ENCODE assay signal across 22 cellular contexts in genomic region chr20:11697646-11698045, GRCh38.
"Had no signal": no experiment of that assay in that cellular context is flagged by ENCODE, and none has a peak within 500 bp of the region (broad histone marks: within the 10 kb centered on the region; RNA-seq: fewer than 3 reads in every experiment).

No MANE protein-coding gene starts in this region.

- H3K36me3 ChIP-seq: colonic mucosa, esophagus squamous epithelium, gastroesophageal sphincter, heart left ventricle, left lung, lower lobe of right lung had no signal

- H3K9me3 ChIP-seq: colonic mucosa, esophagus squamous epithelium had no signal

- H3K4me1 ChIP-seq: colonic mucosa, esophagus squamous epithelium, gastroesophageal sphincter, left lung, lower lobe of right lung had no signal

- FAIRE-seq: endometrium, frontal cortex, islet of Langerhans, keratinocyte had no signal

- DNase-seq: colonic mucosa; cortex of kidney; effector CD8-positive, alpha-beta T cell; effector memory CD8-positive, alpha-beta T cell; erythroblast; esophagus squamous epithelium; foreskin fibroblast; heart left ventricle; hippocampal formation; left cardiac atrium; left lung; left ventricle myocardium superior; lower lobe of right lung; mesenchymal stem cell; midbrain had no signal

- H3K27me3 ChIP-seq: colonic mucosa, esophagus squamous epithelium, gastroesophageal sphincter, heart left ventricle, left lung had no signal

- H3K27ac ChIP-seq: colonic mucosa, epithelial cell of prostate, esophagus squamous epithelium, gastroesophageal sphincter, heart left ventricle, left lung, lower lobe of right lung had no signal

- H3K4me3 ChIP-seq: colonic mucosa, esophagus squamous epithelium, gastroesophageal sphincter, heart left ventricle, left lung, lower lobe of right lung had no signal

- ATAC-seq: effector memory CD8-positive, alpha-beta T cell; esophagus mucosa; gastroesophageal sphincter; heart left ventricle; left cardiac atrium; left lung; left ventricle myocardium superior; lower lobe of right lung had no signal
